19 cellular contexts compared by ENCODE assay signal in genomic region chr14:52690983-52691760, GRCh38. TPM values are rescaled to one million over a fixed set of nuclear protein-coding genes. Genes with fewer than 3 reads are reported as not detected.
A peak's percentile ranks its signal among the peaks of the same experiment; 100 is the strongest.
DNase-seq lines count a peak whose midpoint lies in the region; ATAC-seq and FAIRE-seq lines count a peak whose summit lies in the region.
"Had no signal": no experiment of that assay in that cellular context is flagged by ENCODE, and none has a peak within 500 bp of the region (broad histone marks: within the 10 kb centered on the region; RNA-seq: fewer than 3 reads in every experiment).

No MANE protein-coding gene starts in this region.

- no peaks in the 10 kb centered on the region for H3K27me3 Mint-ChIP-seq in activated T-cell treated with anti-CD3 and anti-CD28 coated beads, Interleukin-2, amount 50 U/mL, for 72 hours (ENCODE audit: low read depth)
- H3K27me3 Mint-ChIP-seq in activated T-helper 2 cell treated with anti-CD3 and anti-CD28 coated beads, Interferon-gamma antibody, Interleukin-2, Interleukin-4, amounts not matched to agents 10 μg/mL and 5 μg/mL and 100 μg/mL, durations not matched to agents 14 hours and 24 hours and 36 hours (ENCODE audit: low read depth), result no peaks in the 10 kb centered on the region
- H3K27me3 Mint-ChIP-seq: stimulated activated naive CD8-positive, alpha-beta T cell treated with anti-CD3 and anti-CD28 coated beads, Interleukin-15, amount 100 ng/mL, for 72 hours had no signal

- H3K4me3 Mint-ChIP-seq in activated T-cell treated with anti-CD3 and anti-CD28 coated beads, Interleukin-2, amount 50 U/mL, for 72 hours, result peak overlapping the region in 1 of 2 donors; percentile 60
- peak overlapping the region; percentile 77 for H3K4me3 Mint-ChIP-seq in activated T-helper 2 cell treated with anti-CD3 and anti-CD28 coated beads, Interferon-gamma antibody, Interleukin-2, Interleukin-4, amounts not matched to agents 10 μg/mL and 5 μg/mL and 100 μg/mL, durations not matched to agents 14 hours and 24 hours and 36 hours (ENCODE audit: low read depth)

- DNase-seq in activated T-cell treated with anti-CD3 and anti-CD28 coated beads, Interleukin-2, amount 50 U/mL, for 72 hours, result no peak
- no peak for DNase-seq in activated T-cell treated with anti-CD3 and anti-CD28 coated beads, Interleukin-2, amount 50 U/mL, for 1 hour
- DNase-seq in NCI-H69 (lab: John Stamatoyannopoulos, UW), result peak; percentile 88
- DNase-seq in activated T-helper 2 cell treated with anti-CD3 and anti-CD28 coated beads, Interferon-gamma antibody, Interleukin-2, Interleukin-4, amounts not matched to agents 10 μg/mL and 5 μg/mL and 100 μg/mL, durations not matched to agents 14 hours and 24 hours and 36 hours (ENCODE audit: low spot score), result no peak
- peak; percentile 39 for DNase-seq in pons (ENCODE audit: low spot score)
- no peak for DNase-seq in LoVo (ENCODE audit: low spot score)
- DNase-seq in frontal cortex (ENCODE audit: low spot score in 2 of 2), result no peak
- DNase-seq: activated naive CD4-positive, alpha-beta T cell treated with Interleukin-2 at 50 U/mL for 16 hours; effector CD4-positive, alpha-beta T cell; GDM1; HCEC 1CT; left ventricle myocardium inferior; NCI-H1092 treated with DMSO at 0.1 percent for 48 hours; spleen; stimulated activated naive CD8-positive, alpha-beta T cell treated with anti-CD3 and anti-CD28 coated beads, Interleukin-15, amount 100 ng/mL, for 72 hours; uterus had no signal

- peak overlapping the region; percentile 3 for H3K27ac Mint-ChIP-seq in activated T-cell treated with anti-CD3 and anti-CD28 coated beads, Interleukin-2, amount 50 U/mL, for 72 hours
- no peak overlapping the region for H3K27ac Mint-ChIP-seq in activated T-helper 2 cell treated with anti-CD3 and anti-CD28 coated beads, Interferon-gamma antibody, Interleukin-2, Interleukin-4, amounts not matched to agents 10 μg/mL and 5 μg/mL and 100 μg/mL, durations not matched to agents 14 hours and 24 hours and 36 hours
- H3K27ac Mint-ChIP-seq: stimulated activated naive CD8-positive, alpha-beta T cell treated with anti-CD3 and anti-CD28 coated beads, Interleukin-15, amount 100 ng/mL, for 72 hours had no signal

- peaks cover 84% of the 10 kb centered on the region for H3K4me1 Mint-ChIP-seq in activated T-cell treated with anti-CD3 and anti-CD28 coated beads, Interleukin-2, amount 50 U/mL, for 72 hours (ENCODE audit: low read depth)
- H3K4me1 Mint-ChIP-seq in activated T-helper 2 cell treated with anti-CD3 and anti-CD28 coated beads, Interferon-gamma antibody, Interleukin-2, Interleukin-4, amounts not matched to agents 10 μg/mL and 5 μg/mL and 100 μg/mL, durations not matched to agents 14 hours and 24 hours and 36 hours (ENCODE audit: low read depth), result peaks cover 62% of the 10 kb centered on the region

- no peak for ATAC-seq in activated T-cell treated with anti-CD3 and anti-CD28 coated beads, Interleukin-2, amount 50 U/mL, for 72 hours (replicated peaks in 1 of 2)
- no peak for ATAC-seq in HG02588 (IDR thresholded peaks at IDR 0.05; ENCODE audit: unreplicated experiment)
- ATAC-seq: stimulated activated naive CD8-positive, alpha-beta T cell treated with anti-CD3 and anti-CD28 coated beads, Interleukin-15, amount 100 ng/mL, for 72 hours had no signal

- intact Hi-C loops in activated T-helper 2 cell treated with anti-CD3 and anti-CD28 coated beads, Interferon-gamma antibody, Interleukin-2, Interleukin-4, amounts not matched to agents 10 μg/mL and 5 μg/mL and 100 μg/mL, durations not matched to agents 14 hours and 24 hours and 36 hours (cut with micrococcal nuclease), result loop anchor here (5.0 to 10.0 kb wide), 2 partner anchors 139 to 376 kb away; partner anchors contain the start of genes GPR137C, PTGER2 and TXNDC16

- no peak for FAIRE-seq in frontal cortex (lab: Jason Lieb, UNC)
- FAIRE-seq: D721Med, TTC549 had no signal

- no peaks in the 10 kb centered on the region for H3K9me3 Mint-ChIP-seq in activated T-cell treated with anti-CD3 and anti-CD28 coated beads, Interleukin-2, amount 50 U/mL, for 72 hours
- H3K9me3 Mint-ChIP-seq in activated T-helper 2 cell treated with anti-CD3 and anti-CD28 coated beads, Interferon-gamma antibody, Interleukin-2, Interleukin-4, amounts not matched to agents 10 μg/mL and 5 μg/mL and 100 μg/mL, durations not matched to agents 14 hours and 24 hours and 36 hours, result no peaks in the 10 kb centered on the region
- H3K9me3 Mint-ChIP-seq: stimulated activated naive CD8-positive, alpha-beta T cell treated with anti-CD3 and anti-CD28 coated beads, Interleukin-15, amount 100 ng/mL, for 72 hours had no signal

- peaks cover 4 to 16% of the 10 kb centered on the region in 2 donors for H3K36me3 Mint-ChIP-seq in activated T-cell treated with anti-CD3 and anti-CD28 coated beads, Interleukin-2, amount 50 U/mL, for 72 hours (ENCODE audit: insufficient read depth in 2 of 2)
- peaks cover 59% of the 10 kb centered on the region for H3K36me3 Mint-ChIP-seq in activated T-helper 2 cell treated with anti-CD3 and anti-CD28 coated beads, Interferon-gamma antibody, Interleukin-2, Interleukin-4, amounts not matched to agents 10 μg/mL and 5 μg/mL and 100 μg/mL, durations not matched to agents 14 hours and 24 hours and 36 hours (ENCODE audit: low read depth)

RNA-seq across cellular contexts. Expression of gene ERO1A, which starts 4.2 kb away (rescaled TPM):
- total RNA-seq in activated T-cell treated with anti-CD3 and anti-CD28 coated beads, Interleukin-2, amount 50 U/mL, for 72 hours, result 100 to 1,000 TPM in 1 of 2 donors, 10 to 100 TPM in 1; 84.8 to 107 TPM
- total RNA-seq in activated T-helper 2 cell treated with anti-CD3 and anti-CD28 coated beads, Interferon-gamma antibody, Interleukin-2, Interleukin-4, amounts not matched to agents 10 μg/mL and 5 μg/mL and 100 μg/mL, durations not matched to agents 14 hours and 24 hours and 36 hours, result 219 and 226 TPM in 2 replicates
- 25.7 TPM for total RNA-seq in frontal cortex

RNA-seq across cellular contexts. Expression of gene PSMC6, which starts 15.8 kb away (rescaled TPM):
- total RNA-seq in activated T-cell treated with anti-CD3 and anti-CD28 coated beads, Interleukin-2, amount 50 U/mL, for 72 hours, result 10 to 100 TPM; 90.0 to 91.1 TPM
- total RNA-seq in activated T-helper 2 cell treated with anti-CD3 and anti-CD28 coated beads, Interferon-gamma antibody, Interleukin-2, Interleukin-4, amounts not matched to agents 10 μg/mL and 5 μg/mL and 100 μg/mL, durations not matched to agents 14 hours and 24 hours and 36 hours, result 144 and 155 TPM in 2 replicates
- total RNA-seq in frontal cortex, result 106 TPM

RNA-seq across cellular contexts. Expression of gene STYX, which starts 38.8 kb away (rescaled TPM):
- total RNA-seq in activated T-cell treated with anti-CD3 and anti-CD28 coated beads, Interleukin-2, amount 50 U/mL, for 72 hours, result 10 to 100 TPM; 15.5 to 16.2 TPM
- 16.3 and 16.5 TPM in 2 replicates for total RNA-seq in activated T-helper 2 cell treated with anti-CD3 and anti-CD28 coated beads, Interferon-gamma antibody, Interleukin-2, Interleukin-4, amounts not matched to agents 10 μg/mL and 5 μg/mL and 100 μg/mL, durations not matched to agents 14 hours and 24 hours and 36 hours
- 29.8 TPM for total RNA-seq in frontal cortex

Comparison
In these comparisons a context has a peak if more than half of its experiments do, and no peak if none do; other contexts are left out.
1. DNase-seq: peak in NCI-H69 (single experiment) and pons (single experiment); none in activated T-cell treated with anti-CD3 and anti-CD28 coated beads, Interleukin-2, amount 50 U/mL, for 72 hours (0 of 2), activated T-cell treated with anti-CD3 and anti-CD28 coated beads, Interleukin-2, amount 50 U/mL, for 1 hour (single experiment), activated T-helper 2 cell treated with anti-CD3 and anti-CD28 coated beads, Interferon-gamma antibody, Interleukin-2, Interleukin-4, amounts not matched to agents 10 μg/mL and 5 μg/mL and 100 μg/mL, durations not matched to agents 14 hours and 24 hours and 36 hours (single experiment), LoVo (single experiment) and frontal cortex (0 of 2).